Comparison of ENCODE assay signal across 11 cellular contexts in the genomic region with DNA sequence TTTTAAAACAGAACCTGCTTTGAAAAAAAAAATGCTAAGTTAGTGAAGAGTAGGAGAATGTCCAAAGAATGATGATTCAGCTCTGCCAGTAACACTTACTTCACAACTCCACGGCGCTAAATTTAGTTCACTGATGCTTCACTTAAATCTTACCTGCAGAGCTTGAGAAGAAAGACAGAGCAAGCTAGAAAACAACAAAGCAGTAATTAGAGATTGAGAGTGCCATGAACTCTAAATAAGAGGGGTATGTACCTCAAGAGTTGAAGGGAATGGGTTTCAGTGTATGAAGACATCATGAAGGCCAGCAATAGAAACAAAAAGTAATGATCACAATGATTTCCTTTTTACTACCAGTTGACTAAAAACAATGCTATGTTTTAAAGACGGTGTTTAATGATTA. TPM values are rescaled to one million over a fixed set of nuclear protein-coding genes. Genes with fewer than 3 reads are reported as not detected.
DNase-seq lines count a peak whose midpoint lies in the region; ATAC-seq and TF ChIP-seq lines count a peak whose summit lies in the region.
"Had no signal": no experiment of that assay in that cellular context is flagged by ENCODE, and none has a peak within 500 bp of the region (broad histone marks: within the 10 kb centered on the region; RNA-seq: fewer than 3 reads in every experiment).

No MANE protein-coding gene starts in this region.

- TF ChIP-seq CTCF in left lung (IDR thresholded peaks at IDR 0.05) (no peak), glutamatergic neuron (IDR thresholded peaks at IDR 0.05; ENCODE audit: partially characterized antibody, unreplicated experiment) (no peak), RWPE1 (conservative IDR thresholded peaks at IDR 0.05; ENCODE audit: low read depth) (no peak), right atrium auricular region (IDR thresholded peaks at IDR 0.05) (no peak), CD14-positive monocyte (IDR thresholded peaks at IDR 0.05) (no peak)

- CTCF ChIA-PET in RWPE1 (lab: Yijun Ruan, JAX) = interaction anchor here (0.6 to 2.1 kb wide), 3 partner anchors 11 to 68 kb away, joined by 3 to 8 read pairs (median 7); no protein-coding TSS in a partner anchor

- H3K27ac ChIP-seq in left lung = no peak overlapping the region
- H3K27ac ChIP-seq in RWPE1 = no peak overlapping the region
- H3K27ac ChIP-seq in right atrium auricular region = peak overlapping the region in 1 of 2 donors; percentile 6

- no peak overlapping the region for H3K4me3 ChIP-seq in left lung
- no peak overlapping the region for H3K4me3 ChIP-seq in right atrium auricular region
- H3K4me3 ChIP-seq: adrenal gland had no signal

- H3K4me1 ChIP-seq in left lung (no peaks in the 10 kb centered on the region), right atrium auricular region (peaks cover 0 to 7% of the 10 kb centered on the region in 2 donors)

- H3K27me3 ChIP-seq in left lung = no peaks in the 10 kb centered on the region
- H3K27me3 ChIP-seq in right atrium auricular region = no peaks in the 10 kb centered on the region
- H3K27me3 ChIP-seq: adrenal gland had no signal

- intact Hi-C loops in left lung (cut with DNase I) (no loop called here), CD14-positive monocyte (cut with micrococcal nuclease) (no loop called here)

- H3K4me3 Mint-ChIP-seq in glutamatergic neuron (ENCODE audit: unreplicated experiment) (no peak overlapping the region), CD14-positive monocyte (no peak overlapping the region)

- H3K4me1 Mint-ChIP-seq in glutamatergic neuron (ENCODE audit: low read depth, unreplicated experiment) = no peaks in the 10 kb centered on the region
- no peaks in the 10 kb centered on the region for H3K4me1 Mint-ChIP-seq in CD14-positive monocyte

- H3K9me3 ChIP-seq in left lung (no peaks in the 10 kb centered on the region), right atrium auricular region (no peaks in the 10 kb centered on the region)
- H3K9me3 ChIP-seq: adrenal gland had no signal

- peaks cover 0 to 94% of the 10 kb centered on the region in 2 donors for H3K36me3 ChIP-seq in left lung
- H3K36me3 ChIP-seq in right atrium auricular region = peaks cover 57% of the 10 kb centered on the region

- ATAC-seq in GM18867 (IDR thresholded peaks at IDR 0.05; ENCODE audit: unreplicated experiment) (peak; percentile 80), GM21737 (IDR thresholded peaks at IDR 0.05; ENCODE audit: unreplicated experiment) (peak; percentile 93), left lung (peak; percentile 41)

- H3K27me3 Mint-ChIP-seq in glutamatergic neuron (ENCODE audit: unreplicated experiment) (no peaks in the 10 kb centered on the region), CD14-positive monocyte (ENCODE audit: low read depth in 3 of 3) (no peaks in the 10 kb centered on the region)

- POLR2A ChIA-PET in RWPE1 (lab: Yijun Ruan, JAX; ENCODE audit: low non-redundant PET) = no interaction called here

- H3K9me3 Mint-ChIP-seq in glutamatergic neuron (ENCODE audit: unreplicated experiment) (no peaks in the 10 kb centered on the region), CD14-positive monocyte (no peaks in the 10 kb centered on the region)

- no peaks in the 10 kb centered on the region for H3K36me3 Mint-ChIP-seq in glutamatergic neuron (ENCODE audit: unreplicated experiment)
- H3K36me3 Mint-ChIP-seq in CD14-positive monocyte = peaks cover 74 to 84% of the 10 kb centered on the region in 2 donors

- H3K27ac Mint-ChIP-seq in glutamatergic neuron (ENCODE audit: unreplicated experiment) = no peak overlapping the region
- H3K27ac Mint-ChIP-seq in CD14-positive monocyte = peak overlapping the region in 1 of 7 donors; percentile 13

- DNase-seq in LHCN-M2 (ENCODE audit: low read depth) (peak; percentile 22), left lung (no peak), glutamatergic neuron (no peak), RWPE1 (ENCODE audit: low spot score) (no peak), right atrium auricular region (ENCODE audit: low spot score) (no peak), CD14-positive monocyte (ENCODE audit: low spot score) (no peak)
- DNase-seq: Kasumi-1, small intestine had no signal

RNA-seq across cellular contexts. Expression of gene EPRS1, which starts 32.8 kb away (rescaled TPM):
- total RNA-seq in LHCN-M2 (2014; rRNA removed) (64.3 and 73.5 TPM in 2 replicates), left lung (100 to 1,000 TPM in 1 of 2 donors, 10 to 100 TPM in 1; 81.0 to 120 TPM), glutamatergic neuron (ENCODE audit: unreplicated experiment) (135 TPM), right atrium auricular region (10 to 100 TPM; 39.1 to 55.4 TPM)
- polyA plus RNA-seq in LHCN-M2 (2012) = 44.6 TPM
- 10 to 100 TPM; 21.1 to 27.6 TPM for polyA plus RNA-seq in CD14-positive monocyte

Comparison
In these comparisons a context has a peak if more than half of its experiments do, and no peak if none do; other contexts are left out.
1. ATAC-seq: peak in every context shown above with its lines; median percentile 93 in GM21737; 80 in GM18867; 41 in left lung.